8 cellular contexts compared by ENCODE assay signal in genomic region chr11:73597956-73598718, GRCh38. TPM values are rescaled to one million over a fixed set of nuclear protein-coding genes. Genes with fewer than 3 reads are reported as not detected.
A peak's percentile ranks its signal among the peaks of the same experiment; 100 is the strongest.
DNase-seq lines count a peak whose midpoint lies in the region; ATAC-seq and TF ChIP-seq lines count a peak whose summit lies in the region.

FAM168A (minus strand) TSS chr11:73598112; CDS start chr11:73468474, 129,638 bp downstream.

- H3K9me3 Mint-ChIP-seq in activated naive CD4-positive, alpha-beta T cell treated with anti-CD3 and anti-CD28 coated beads, Interleukin-2, amount 50 U/mL, for 72 hours, result no peaks in the 10 kb centered on the region

- peaks cover 11 to 17% of the 10 kb centered on the region in 2 donors for H3K36me3 Mint-ChIP-seq in activated naive CD4-positive, alpha-beta T cell treated with anti-CD3 and anti-CD28 coated beads, Interleukin-2, amount 50 U/mL, for 72 hours

- DNase-seq in NCI-H1092 treated with DMSO at 0.1 percent for 48 hours (lab: John Stamatoyannopoulos, UW) (peak; percentile 99), SKM-1 (lab: John Stamatoyannopoulos, UW; ENCODE audit: unreplicated experiment) (peak; percentile 98), glomerular endothelial cell (ENCODE audit: extremely low read depth, low read depth, low spot score) (peak; percentile 75), occipital lobe (lab: John Stamatoyannopoulos, UW) (peak; percentile 94)
- DNase-seq in activated naive CD4-positive, alpha-beta T cell treated with anti-CD3 and anti-CD28 coated beads, Interleukin-2, amount 50 U/mL, for 72 hours (ENCODE audit: low spot score in 2 of 2), result peak; percentile 84 to 89

- TF ChIP-seq POLR2A in GM10847 (IDR thresholded peaks at IDR 0.05; ENCODE audit: extremely low read depth, insufficient read length), result peak; percentile 59

- ATAC-seq in HG02610 (IDR thresholded peaks at IDR 0.05; ENCODE audit: unreplicated experiment), result peak; percentile 92
- ATAC-seq in activated naive CD4-positive, alpha-beta T cell treated with anti-CD3 and anti-CD28 coated beads, Interleukin-2, amount 50 U/mL, for 72 hours, result peak; percentile 95 to 97

- peak within 1 kb of the TSS; percentile 94 to 95 for H3K27ac Mint-ChIP-seq in activated naive CD4-positive, alpha-beta T cell treated with anti-CD3 and anti-CD28 coated beads, Interleukin-2, amount 50 U/mL, for 72 hours

- peak within 1 kb of the TSS; percentile 90 for H3K27ac ChIP-seq in temporal lobe (ENCODE audit: low read depth, low read length)

RNA-seq across cellular contexts. Expression of gene FAM168A, which starts in this region (rescaled TPM):
- 10 to 100 TPM; 16.6 to 23.4 TPM for total RNA-seq in activated naive CD4-positive, alpha-beta T cell treated with anti-CD3 and anti-CD28 coated beads, Interleukin-2, amount 50 U/mL, for 72 hours
- total RNA-seq in glomerular endothelial cell, result 16.9 and 20.4 TPM in 2 replicates
- 70.3 TPM for total RNA-seq in occipital lobe
- 70.1 TPM for total RNA-seq in temporal lobe

Comparison
In these comparisons a context has a peak if more than half of its experiments do, and no peak if none do; other contexts are left out.
1. Peak in every context shown above with its lines: DNase-seq, ATAC-seq and H3K27ac ChIP-seq.